ENCODE assay signal across 18 cellular contexts in genomic region chrX:28498658-28499057, GRCh38.
DNase-seq lines count a peak whose midpoint lies in the region; ATAC-seq and TF ChIP-seq lines count a peak whose summit lies in the region.
"Had no signal": no experiment of that assay in that cellular context is flagged by ENCODE, and none has a peak within 500 bp of the region (broad histone marks: within the 10 kb centered on the region; RNA-seq: fewer than 3 reads in every experiment).

No MANE protein-coding gene starts in this region.

- H3K27me3 ChIP-seq in HCT116 (ENCODE audit: insufficient read depth, low read length) (no peaks in the 10 kb centered on the region), NT2/D1 (ENCODE audit: insufficient read depth, insufficient read length) (no peaks in the 10 kb centered on the region)
- H3K27me3 ChIP-seq in naive thymus-derived CD4-positive, alpha-beta T cell (ENCODE audit: control insufficient read depth in 2 of 2, insufficient read depth in 2 of 2, low read length in 2 of 2), result no peaks in the 10 kb centered on the region
- H3K27me3 ChIP-seq: adrenal gland had no signal

- no peaks in the 10 kb centered on the region for H3K27me3 Mint-ChIP-seq in neural crest cell (ENCODE audit: low read depth)
- H3K27me3 Mint-ChIP-seq in naive thymus-derived CD4-positive, alpha-beta T cell, result no peaks in the 10 kb centered on the region
- H3K27me3 Mint-ChIP-seq: activated CD4-positive, alpha-beta T cell treated with anti-CD3 and anti-CD28 coated beads, Interleukin-2, amount 10 ng/mL, durations not matched to agents 24 days and 14 days; stimulated activated naive CD8-positive, alpha-beta T cell treated with anti-CD3 and anti-CD28 coated beads, Interleukin-15, amount 100 ng/mL, for 72 hours had no signal

- H3K4me1 Mint-ChIP-seq in neural crest cell, result peaks cover 24% of the 10 kb centered on the region
- no peaks in the 10 kb centered on the region for H3K4me1 Mint-ChIP-seq in naive thymus-derived CD4-positive, alpha-beta T cell
- H3K4me1 Mint-ChIP-seq: activated CD4-positive, alpha-beta T cell treated with anti-CD3 and anti-CD28 coated beads, Interleukin-2, amount 10 ng/mL, durations not matched to agents 24 days and 14 days; stimulated activated naive CD8-positive, alpha-beta T cell treated with anti-CD3 and anti-CD28 coated beads, Interleukin-15, amount 100 ng/mL, for 72 hours had no signal

- TF ChIP-seq CTCF in HCT116 (IDR thresholded peaks at IDR 0.05 in 2 of 3, conservative IDR thresholded peaks at IDR 0.05 in 1 of 3; ENCODE audit: borderline replicate concordance in 1 of 3, insufficient read depth in 1 of 3, low read depth in 2 of 3, low read length in 2 of 3) (no peak), epithelial cell of esophagus (IDR thresholded peaks at IDR 0.05; ENCODE audit: insufficient read depth, low read depth, low read length, missing control alignments) (no peak), neural crest cell (conservative IDR thresholded peaks at IDR 0.05) (no peak)

- no peak overlapping the region for H2AFZ ChIP-seq in HCT116 (ENCODE audit: low read depth, low read length, poor library complexity, severe bottlenecking)

- CTCF ChIA-PET in HCT116 (lab: Charles Lee), result no interaction called here
- CTCF ChIA-PET in naive thymus-derived CD4-positive, alpha-beta T cell (lab: Charles Lee), result no interaction called here

- peaks cover 3% of the 10 kb centered on the region for H3K36me3 Mint-ChIP-seq in neural crest cell (ENCODE audit: low read depth)
- H3K36me3 Mint-ChIP-seq in naive thymus-derived CD4-positive, alpha-beta T cell, result no peaks in the 10 kb centered on the region

- H3K4me1 ChIP-seq in HCT116 (ENCODE audit: control insufficient read depth in 1 of 2, insufficient read depth in 2 of 2, low read length in 2 of 2) (peaks cover 61 to 82% of the 10 kb centered on the region in 2 experiments), NT2/D1 (ENCODE audit: insufficient read depth, insufficient read length) (no peaks in the 10 kb centered on the region)
- H3K4me1 ChIP-seq in naive thymus-derived CD4-positive, alpha-beta T cell (ENCODE audit: control insufficient read depth in 2 of 2, insufficient read depth in 2 of 2, low read length in 2 of 2), result no peaks in the 10 kb centered on the region
- H3K4me1 ChIP-seq: adrenal gland had no signal

- peak overlapping the region; percentile 54 for H3K27ac Mint-ChIP-seq in neural crest cell (ENCODE audit: unreplicated experiment)
- no peak overlapping the region for H3K27ac Mint-ChIP-seq in naive thymus-derived CD4-positive, alpha-beta T cell
- H3K27ac Mint-ChIP-seq: activated CD4-positive, alpha-beta T cell treated with anti-CD3 and anti-CD28 coated beads, Interleukin-2, amount 10 ng/mL, durations not matched to agents 24 days and 14 days; stimulated activated naive CD8-positive, alpha-beta T cell treated with anti-CD3 and anti-CD28 coated beads, Interleukin-15, amount 100 ng/mL, for 72 hours had no signal

- no peaks in the 10 kb centered on the region for H3K9me3 Mint-ChIP-seq in neural crest cell
- H3K9me3 Mint-ChIP-seq in naive thymus-derived CD4-positive, alpha-beta T cell, result peaks cover 0 to 5% (median 0%) of the 10 kb centered on the region in 11 donors
- H3K9me3 Mint-ChIP-seq: activated CD4-positive, alpha-beta T cell treated with anti-CD3 and anti-CD28 coated beads, Interleukin-2, amount 10 ng/mL, durations not matched to agents 24 days and 14 days; stimulated activated naive CD8-positive, alpha-beta T cell treated with anti-CD3 and anti-CD28 coated beads, Interleukin-15, amount 100 ng/mL, for 72 hours had no signal

- H3K9me2 ChIP-seq in HCT116 (ENCODE audit: insufficient read depth), result no peaks in the 10 kb centered on the region

- RAD21 ChIA-PET in HCT116 (lab: Charles Lee; ENCODE audit: low non-redundant PET in 1 of 2, low total read pairs in 2 of 2, uncharacterized antibody in 2 of 2, unreplicated experiment in 2 of 2), result no interaction called here

- peak overlapping the region; percentile 49 for H3K4me2 ChIP-seq in HCT116 (ENCODE audit: low read length)
- H3K4me2 ChIP-seq: KMS-11 had no signal

- POLR2A ChIA-PET in HCT116 (lab: Charles Lee), result no interaction called here
- POLR2A ChIA-PET in naive thymus-derived CD4-positive, alpha-beta T cell (lab: Charles Lee), result no interaction called here

- intact Hi-C loops in HCT116 (cut with micrococcal nuclease), result no loop called here
- intact Hi-C loops in naive thymus-derived CD4-positive, alpha-beta T cell (cut with micrococcal nuclease), result no loop called here

- H3K9me3 ChIP-seq in HCT116 (ENCODE audit: control insufficient read depth in 1 of 2, insufficient read depth in 1 of 2, low read depth in 1 of 2, low read length in 2 of 2) (no peaks in the 10 kb centered on the region), NT2/D1 (ENCODE audit: insufficient read depth, low read length) (peaks cover 6% of the 10 kb centered on the region; the same call in 1 of the 2 replicates)
- H3K9me3 ChIP-seq in naive thymus-derived CD4-positive, alpha-beta T cell (ENCODE audit: control insufficient read depth in 2 of 3, low read length in 3 of 3), result no peaks in the 10 kb centered on the region
- H3K9me3 ChIP-seq: adrenal gland had no signal

- no TSS peak for BruUV-seq in HCT116 (replicated peaks; lab: Mats Ljungman, UMichigan)

- H3K9ac ChIP-seq in HCT116 (ENCODE audit: low read length) (peak overlapping the region; percentile 49), NT2/D1 (ENCODE audit: insufficient read length, low read depth) (no peak overlapping the region)
- H3K9ac ChIP-seq: KMS-11 had no signal

- TF ChIP-seq RAD21 in HCT116 (IDR thresholded peaks at IDR 0.05; ENCODE audit: low read depth), result no peak

- H3K36me3 ChIP-seq in HCT116 (ENCODE audit: control insufficient read depth in 1 of 2, insufficient read depth in 2 of 2, low read length in 2 of 2) (no peaks in the 10 kb centered on the region), NT2/D1 (ENCODE audit: insufficient read depth, insufficient read length, low read length) (no peaks in the 10 kb centered on the region)
- no peaks in the 10 kb centered on the region for H3K36me3 ChIP-seq in naive thymus-derived CD4-positive, alpha-beta T cell (ENCODE audit: control insufficient read depth in 2 of 3, insufficient read depth in 3 of 3, low read length in 3 of 3)
- H3K36me3 ChIP-seq: adrenal gland had no signal

- peak overlapping the region; percentile 44 for H3K4me3 Mint-ChIP-seq in neural crest cell
- H3K4me3 Mint-ChIP-seq in naive thymus-derived CD4-positive, alpha-beta T cell, result no peak overlapping the region
- H3K4me3 Mint-ChIP-seq: activated CD4-positive, alpha-beta T cell treated with anti-CD3 and anti-CD28 coated beads, Interleukin-2, amount 10 ng/mL, durations not matched to agents 24 days and 14 days; stimulated activated naive CD8-positive, alpha-beta T cell treated with anti-CD3 and anti-CD28 coated beads, Interleukin-15, amount 100 ng/mL, for 72 hours had no signal

- H3K27ac ChIP-seq in HCT116 (ENCODE audit: low read depth, low read length), result peak overlapping the region; percentile 96
- H3K27ac ChIP-seq in naive thymus-derived CD4-positive, alpha-beta T cell (ENCODE audit: low read depth, low read length), result no peak overlapping the region
- H3K27ac ChIP-seq: adrenal gland, coronary artery, KMS-11 had no signal

- no peak for TF ChIP-seq POLR2A in HCT116 (IDR thresholded peaks at IDR 0.05; ENCODE audit: borderline replicate concordance, extremely low read depth, insufficient read depth, insufficient read length)

- ATAC-seq in HCT116, result peak; percentile 77
- ATAC-seq in naive thymus-derived CD4-positive, alpha-beta T cell, result no peak
- no peak for ATAC-seq in GM19351 (IDR thresholded peaks at IDR 0.05; ENCODE audit: unreplicated experiment)
- ATAC-seq in HG02623 (IDR thresholded peaks at IDR 0.05; ENCODE audit: unreplicated experiment), result no peak
- ATAC-seq: stimulated activated naive CD8-positive, alpha-beta T cell treated with anti-CD3 and anti-CD28 coated beads, Interleukin-15, amount 100 ng/mL, for 72 hours had no signal

- DNase-seq in HCT116 (ENCODE audit: low read depth, low spot score), result peak; percentile 85
- DNase-seq in NT2/D1 (ENCODE audit: low read depth, low spot score), result peak; percentile 68
- peak; percentile 86 for DNase-seq in epithelial cell of esophagus (ENCODE audit: low read depth)
- DNase-seq in neural crest cell (ENCODE audit: low read depth, low spot score), result no peak
- DNase-seq in naive thymus-derived CD4-positive, alpha-beta T cell, result no peak
- no peak for DNase-seq in COLO668 (lab: John Stamatoyannopoulos, UW; ENCODE audit: unreplicated experiment)
- DNase-seq: activated CD4-positive, alpha-beta T cell treated with anti-CD3 and anti-CD28 coated beads, Interleukin-2, amount 10 ng/mL, durations not matched to agents 24 days and 14 days; activated T-cell treated with anti-CD3 and anti-CD28 coated beads, Interleukin-2, amount 50 U/mL, for 1 hour; adrenal gland; AML-193; NCI-H1694; NCI-H82; Right ventricle myocardium superior; stimulated activated naive CD8-positive, alpha-beta T cell treated with anti-CD3 and anti-CD28 coated beads, Interleukin-15, amount 100 ng/mL, for 72 hours had no signal

- no peaks in the 10 kb centered on the region for H3K79me2 ChIP-seq in HCT116 (ENCODE audit: insufficient read depth, low read length)

- H3K4me3 ChIP-seq in HCT116 (replicated peaks in 1 of 2; ENCODE audit: low read depth in 1 of 2, low read length in 2 of 2), result peak overlapping the region in 1 of 2 experiments; percentile 6; a peak in 1 of 4 replicates
- H3K4me3 ChIP-seq in NT2/D1 (ENCODE audit: insufficient read length, low read depth), result no peak overlapping the region
- no peak overlapping the region for H3K4me3 ChIP-seq in epithelial cell of esophagus (ENCODE audit: low read length)
- no peak overlapping the region for H3K4me3 ChIP-seq in naive thymus-derived CD4-positive, alpha-beta T cell (ENCODE audit: low read length)
- H3K4me3 ChIP-seq: adrenal gland, coronary artery had no signal

- no peaks in the 10 kb centered on the region for H4K20me1 ChIP-seq in HCT116 (ENCODE audit: insufficient read depth)

TF ChIP-seq in HCT116, 20 proteins besides CTCF, POLR2A, EP300 and RAD21:
- TF ChIP-seq MAX (IDR thresholded peaks at IDR 0.05) (no peak), ZFX (IDR thresholded peaks at IDR 0.05) (no peak), TCF7L2 (IDR thresholded peaks at IDR 0.05; ENCODE audit: borderline replicate concordance, extremely low read depth, insufficient read depth, insufficient read length) (no peak), ATF3 (IDR thresholded peaks at IDR 0.05) (no peak), FOSL1 (IDR thresholded peaks at IDR 0.05; ENCODE audit: low read depth) (no peak), POLR2AphosphoS5 (IDR thresholded peaks at IDR 0.05; ENCODE audit: low read depth, low read length) (peak; percentile 67), JUND (IDR thresholded peaks at IDR 0.05) (no peak)
TF ChIP-seq in HCT116: peak in this region for 1.

Comparison
In these comparisons a context has a peak if more than half of its experiments do, and no peak if none do; other contexts are left out.
1. DNase-seq: peak in HCT116 (single experiment), NT2/D1 (single experiment) and epithelial cell of esophagus (single experiment); none in neural crest cell (single experiment), naive thymus-derived CD4-positive, alpha-beta T cell (0 of 9) and COLO668 (single experiment).